2 cellular contexts compared by ENCODE assay signal in genomic region chr3:119664370-119664769, GRCh38.
TF ChIP-seq lines count a peak whose summit lies in the region.

No MANE protein-coding gene starts in this region.

TF ChIP-seq in GM12891, 5 proteins besides CTCF, POLR2A, EP300 and RAD21:
- TF ChIP-seq TAF1 (IDR thresholded peaks at IDR 0.05; ENCODE audit: low read depth, low read length) = no peak
- no peak for TF ChIP-seq PAX5 (IDR thresholded peaks at IDR 0.05; ENCODE audit: insufficient read depth, low read length, severe bottlenecking)
- no peak for TF ChIP-seq SPI1 (IDR thresholded peaks at IDR 0.05; ENCODE audit: low read depth, low read length)
- no peak for TF ChIP-seq POU2F2 (IDR thresholded peaks at IDR 0.05; ENCODE audit: low read depth, low read length)

TF ChIP-seq in HepG2, 621 proteins besides CTCF, POLR2A, EP300 and RAD21:
- TF ChIP-seq ZNF343 (CRISPR knock-in tag; IDR thresholded peaks at IDR 0.05) (no peak), ZKSCAN8 (CRISPR knock-in tag; IDR thresholded peaks at IDR 0.05; ENCODE audit: borderline replicate concordance) (no peak), ZNF121 (CRISPR knock-in tag; IDR thresholded peaks at IDR 0.05) (no peak), ELF1 (CRISPR knock-in tag; IDR thresholded peaks at IDR 0.05) (no peak), ZNF552 (CRISPR knock-in tag; IDR thresholded peaks at IDR 0.05; ENCODE audit: borderline replicate concordance) (no peak), CENPX (CRISPR knock-in tag; IDR thresholded peaks at IDR 0.05) (no peak), MAF1 (CRISPR knock-in tag; IDR thresholded peaks at IDR 0.05; ENCODE audit: borderline replicate concordance) (no peak), MIER3 (CRISPR knock-in tag; IDR thresholded peaks at IDR 0.05; ENCODE audit: borderline replicate concordance) (no peak), NFKBIZ (CRISPR knock-in tag; IDR thresholded peaks at IDR 0.05) (no peak), ZNF232 (CRISPR knock-in tag; IDR thresholded peaks at IDR 0.05; ENCODE audit: borderline replicate concordance) (no peak), REL (CRISPR knock-in tag; conservative IDR thresholded peaks at IDR 0.05) (no peak), ZNF326 (CRISPR knock-in tag; IDR thresholded peaks at IDR 0.05; ENCODE audit: borderline replicate concordance) (no peak)
- TF ChIP-seq, protein P1, sequence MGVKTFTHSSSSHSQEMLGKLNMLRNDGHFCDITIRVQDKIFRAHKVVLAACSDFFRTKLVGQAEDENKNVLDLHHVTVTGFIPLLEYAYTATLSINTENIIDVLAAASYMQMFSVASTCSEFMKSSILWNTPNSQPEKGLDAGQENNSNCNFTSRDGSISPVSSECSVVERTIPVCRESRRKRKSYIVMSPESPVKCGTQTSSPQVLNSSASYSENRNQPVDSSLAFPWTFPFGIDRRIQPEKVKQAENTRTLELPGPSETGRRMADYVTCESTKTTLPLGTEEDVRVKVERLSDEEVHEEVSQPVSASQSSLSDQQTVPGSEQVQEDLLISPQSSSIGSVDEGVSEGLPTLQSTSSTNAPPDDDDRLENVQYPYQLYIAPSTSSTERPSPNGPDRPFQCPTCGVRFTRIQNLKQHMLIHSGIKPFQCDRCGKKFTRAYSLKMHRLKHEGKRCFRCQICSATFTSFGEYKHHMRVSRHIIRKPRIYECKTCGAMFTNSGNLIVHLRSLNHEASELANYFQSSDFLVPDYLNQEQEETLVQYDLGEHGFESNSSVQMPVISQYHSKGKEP (CRISPR knock-in tag; IDR thresholded peaks at IDR 0.05) = no peak
- TF ChIP-seq, protein P2, sequence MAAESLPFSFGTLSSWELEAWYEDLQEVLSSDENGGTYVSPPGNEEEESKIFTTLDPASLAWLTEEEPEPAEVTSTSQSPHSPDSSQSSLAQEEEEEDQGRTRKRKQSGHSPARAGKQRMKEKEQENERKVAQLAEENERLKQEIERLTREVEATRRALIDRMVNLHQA (CRISPR knock-in tag; IDR thresholded peaks at IDR 0.05) = no peak
